26 cellular contexts compared by ENCODE assay signal in the genomic region with DNA sequence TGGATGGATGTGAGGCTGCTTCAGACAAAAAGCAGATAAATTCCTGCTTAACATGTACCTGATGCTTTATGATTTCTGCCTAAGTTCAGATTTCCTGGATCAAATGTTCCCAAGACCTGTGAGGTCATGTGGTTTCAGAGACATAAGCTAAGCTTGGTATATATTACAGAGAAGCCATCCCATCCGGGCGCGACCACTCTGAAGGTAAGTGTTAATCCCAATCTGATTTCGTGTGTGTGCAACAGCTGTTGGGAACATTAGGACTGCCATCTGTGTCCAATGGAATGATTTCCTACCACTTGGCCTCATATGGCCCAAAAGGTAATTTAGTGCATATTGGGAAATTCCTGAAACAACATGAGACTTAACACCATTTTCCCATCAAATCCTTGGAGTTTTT.
"Had no signal": no experiment of that assay in that cellular context is flagged by ENCODE, and none has a peak within 500 bp of the region (broad histone marks: within the 10 kb centered on the region; RNA-seq: fewer than 3 reads in every experiment).

No MANE protein-coding gene starts in this region.

- H3K9me3 ChIP-seq: psoas muscle, right lobe of liver, sigmoid colon, suprapubic skin, testis, transverse colon, upper lobe of right lung, uterus had no signal

- H3K36me3 ChIP-seq: neural progenitor cell, ovary, right lobe of liver, sigmoid colon, suprapubic skin, tibial artery, transverse colon, upper lobe of right lung, uterus had no signal

- H3K27ac ChIP-seq: neural progenitor cell, ovary, parathyroid adenoma, psoas muscle, right lobe of liver, sigmoid colon, suprapubic skin, testis, tibial artery, transverse colon, upper lobe of right lung, uterus had no signal

- DNase-seq: natural killer cell; occipital lobe; ovary; posterior cingulate gyrus; psoas muscle; right cardiac atrium; right lobe of liver; sigmoid colon; small intestine; stimulated activated CD4-positive, alpha-beta T cell treated with anti-CD3 and anti-CD28 coated beads, Interleukin-15, amount 100 ng/mL, for 24 hours; stimulated activated CD4-positive, alpha-beta T cell treated with anti-CD3 and anti-CD28 coated beads, Interleukin-2, amount 100 ng/mL, for 24 hours; stimulated activated CD4-positive, alpha-beta T cell treated with anti-CD3 and anti-CD28 coated beads, Interleukin-2, amount 100 ng/mL, for 48 hours; stimulated activated CD4-positive, alpha-beta T cell treated with anti-CD3 and anti-CD28 coated beads, Interleukin-4, amount 100 ng/mL, for 24 hours; stimulated activated naive CD4-positive, alpha-beta T cell; stimulated activated naive CD8-positive, alpha-beta T cell treated with anti-CD3 and anti-CD28 coated beads, Interleukin-15, amount 100 ng/mL, for 72 hours; stimulated activated naive CD8-positive, alpha-beta T cell treated with anti-CD3 and anti-CD28 coated beads, Interleukin-15, Interleukin-2, amounts not matched to agents 100 U/mL and 50 U/mL, for 24 hours; substantia nigra; testis; tibial artery; transverse colon; upper lobe of right lung; uterus had no signal

- H3K4me1 ChIP-seq: parathyroid adenoma, psoas muscle, right lobe of liver, sigmoid colon, suprapubic skin, testis, tibial artery, transverse colon, upper lobe of right lung, uterus had no signal

- H3K27me3 ChIP-seq: neural progenitor cell, ovary, right lobe of liver, sigmoid colon, suprapubic skin, testis, tibial artery, transverse colon, upper lobe of right lung, uterus had no signal

- H3K4me3 ChIP-seq: neural progenitor cell, ovary, psoas muscle, right lobe of liver, sigmoid colon, suprapubic skin, testis, tibial artery, transverse colon, upper lobe of right lung, uterus had no signal

- ATAC-seq: natural killer cell; psoas muscle; right cardiac atrium; right lobe of liver; stimulated activated memory B cell treated with anti-CD40 and anti-IgM and Interleukin-4, amounts not matched to agents 10 μg/mL and 1 μg/mL and 100 μg/mL, for 72 hours; stimulated activated naive CD8-positive, alpha-beta T cell treated with anti-CD3 and anti-CD28 coated beads, Interleukin-15, amount 100 ng/mL, for 72 hours; stimulated activated naive CD8-positive, alpha-beta T cell treated with anti-CD3 and anti-CD28 coated beads, Interleukin-15, Interleukin-2, amounts not matched to agents 100 U/mL and 50 U/mL, for 24 hours; upper lobe of right lung had no signal

- H3K9ac ChIP-seq: neural progenitor cell, parathyroid adenoma had no signal

- H3K79me2 ChIP-seq: parathyroid adenoma had no signal

- H3K4me2 ChIP-seq: neural progenitor cell had no signal
